8 cellular contexts compared by ENCODE assay signal in the genomic region with DNA sequence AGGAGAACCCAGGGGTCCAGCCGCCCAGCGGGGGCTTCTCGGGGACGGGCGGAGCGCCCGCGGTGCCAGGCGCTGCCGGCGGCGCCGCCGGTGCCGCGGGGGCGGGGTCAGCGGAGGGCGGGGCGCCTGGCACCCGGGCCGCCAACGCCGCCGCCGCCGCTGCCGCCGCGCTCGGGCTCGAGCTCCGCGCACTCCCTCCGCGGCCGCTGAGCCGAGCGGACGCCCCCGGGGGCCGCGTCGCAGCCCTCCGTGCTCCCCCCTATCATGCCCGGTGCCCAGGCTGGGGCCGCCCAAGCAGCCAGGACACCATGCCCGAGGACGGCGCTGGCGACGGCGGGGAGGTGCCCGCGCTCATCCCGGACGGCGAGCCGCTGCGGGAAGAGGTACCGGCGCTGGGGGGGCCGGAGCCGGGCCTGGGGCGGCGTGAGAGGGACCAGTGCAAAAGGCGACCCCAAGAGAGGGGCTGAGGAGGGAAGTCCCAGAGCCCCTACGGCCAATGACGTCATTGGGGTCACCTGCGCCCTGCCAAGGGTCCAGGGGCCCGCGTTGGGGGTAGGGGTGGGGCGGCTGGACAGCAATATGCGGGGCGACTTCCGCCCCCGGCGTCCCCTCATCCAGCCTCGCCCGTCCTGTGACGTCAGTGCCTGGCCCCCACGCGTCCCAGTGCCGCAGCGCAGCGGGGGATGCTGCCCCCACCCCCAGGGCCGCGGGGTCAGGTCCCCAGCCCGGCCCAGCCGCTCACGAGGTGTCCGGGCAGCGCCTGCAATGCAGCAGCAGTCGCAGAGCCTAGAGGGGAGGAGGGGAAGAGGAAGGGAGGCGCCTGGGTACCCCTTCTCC. TPM values are rescaled to one million over a fixed set of nuclear protein-coding genes. Genes with fewer than 3 reads are reported as not detected.
DNase-seq lines count a peak whose midpoint lies in the region; ATAC-seq, FAIRE-seq and TF ChIP-seq lines count a peak whose summit lies in the region.

Gene TMEM151A, plus strand, starts transcription at position 189 of the 837 bp plus-strand sequence. Its CDS starts 120 bp downstream, at position 309.

- TF ChIP-seq CTCF in right atrium auricular region (IDR thresholded peaks at IDR 0.05) (no peak), HepG2 (CRISPR knock-in tag; IDR thresholded peaks at IDR 0.05) (no peak)

- CTCF ChIA-PET in HepG2 (lab: Yijun Ruan, JAX; ENCODE audit: low intra/inter-chr PET ratio, low total read pairs) = no interaction called here

- no TSS peak for BruUV-seq in HepG2 (replicated peaks; lab: Mats Ljungman, UMichigan)

- H3K4me3 Mint-ChIP-seq in activated naive CD8-positive, alpha-beta T cell = peak within 1 kb of the TSS; percentile 90

- no peaks in the 10 kb centered on the region for H3K9me3 Mint-ChIP-seq in activated naive CD8-positive, alpha-beta T cell (ENCODE audit: low read depth)

- peak within 1 kb of the TSS; percentile 17 for H3K27ac Mint-ChIP-seq in activated naive CD8-positive, alpha-beta T cell

- no peak for TF ChIP-seq RAD21 in HepG2 (CRISPR knock-in tag; IDR thresholded peaks at IDR 0.05)

- in situ Hi-C loops in HepG2 (cut with HindIII; ENCODE audit: extremely low pct_ligation_motif_present, low pct_unique_long_range_greater_than_20kb) = loop anchor here (5.0 kb wide), 1 partner anchor 35 kb away; no protein-coding TSS in a partner anchor

- H3K9me3 ChIP-seq in right atrium auricular region (no peaks in the 10 kb centered on the region), HepG2 (ENCODE audit: low read length) (no peaks in the 10 kb centered on the region)

- intact Hi-C loops in Right ventricle myocardium superior (cut with DNase I) (no loop called here), HepG2 (cut with micrococcal nuclease; ENCODE audit: unreplicated experiment) (no loop called here)

- peak within 1 kb of the TSS; percentile 88 for H3K4me2 ChIP-seq in HepG2 (ENCODE audit: low read depth, low read length)

- no peak for ATAC-seq in Right ventricle myocardium superior (ENCODE audit: poor library complexity)
- ATAC-seq in HepG2 = no peak
- no peak for ATAC-seq in GM18861 (IDR thresholded peaks at IDR 0.05; ENCODE audit: unreplicated experiment)

- H3K36me3 ChIP-seq in right atrium auricular region = no peaks in the 10 kb centered on the region
- 0 out of 5 replicates have a peak, but pooled peaks cover 0 to 3% of the 10 kb centered on the region in 2 experiments for H3K36me3 ChIP-seq in HepG2 (replicated peaks in 1 of 2; ENCODE audit: control insufficient read depth in 1 of 2, insufficient read depth in 2 of 2, low read length in 2 of 2)
- no peaks in the 10 kb centered on the region for H3K36me3 ChIP-seq in urinary bladder (ENCODE audit: insufficient read depth)

- peaks cover 0 to 11% of the 10 kb centered on the region in 2 donors for H3K27me3 ChIP-seq in right atrium auricular region
- H3K27me3 ChIP-seq in HepG2 (ENCODE audit: control insufficient read depth in 1 of 2, insufficient read depth in 2 of 2, low read length in 2 of 2) = peaks cover 3 to 31% of the 10 kb centered on the region in 2 experiments; a peak in 4 of 5 replicates

- POLR2A ChIA-PET in HepG2 (lab: Yijun Ruan, JAX) = interaction anchor here (1.1 to 1.4 kb wide), 2 partner anchors 21 to 59 kb away, joined by 3 to 21 read pairs; no protein-coding TSS in a partner anchor

- H3K4me1 Mint-ChIP-seq in activated naive CD8-positive, alpha-beta T cell (ENCODE audit: low read depth) = peaks cover 29% of the 10 kb centered on the region

- H3K4me1 ChIP-seq in right atrium auricular region (peaks cover 0 to 32% of the 10 kb centered on the region in 2 donors), HepG2 (ENCODE audit: insufficient read depth, low read length) (peaks cover 48% of the 10 kb centered on the region), urinary bladder (ENCODE audit: insufficient read depth) (no peaks in the 10 kb centered on the region)

- no peak within 1 kb of the TSS for H3K9ac ChIP-seq in HepG2 (ENCODE audit: insufficient read depth, low read depth, low read length)

- no peaks in the 10 kb centered on the region for H4K20me1 ChIP-seq in HepG2 (ENCODE audit: insufficient read depth, low read length)

- peak within 1 kb of the TSS; percentile 46 to 49 for H3K4me3 ChIP-seq in right atrium auricular region
- H3K4me3 ChIP-seq in HepG2 (replicated peaks in 1 of 3; ENCODE audit: insufficient read depth in 1 of 3, low read depth in 2 of 3, low read length in 3 of 3) = peak within 1 kb of the TSS; percentile 45 to 70 (median 56)
- H3K4me3 ChIP-seq in urinary bladder (ENCODE audit: low read depth, low read length) = peak within 1 kb of the TSS; percentile 31

- 0% methylated on average over 4 of the region's 95 CpGs for WGBS in HepG2 (ENCODE audit: low lambda C conversion rate)
- WGBS in urinary bladder = 3% methylated on average over 95 of the region's 95 CpGs

- no peak within 1 kb of the TSS for H2AFZ ChIP-seq in HepG2 (ENCODE audit: low read length)

- no peak for FAIRE-seq in HepG2 (lab: Jason Lieb, UNC)

- peaks cover 17% of the 10 kb centered on the region for H3K79me2 ChIP-seq in HepG2 (ENCODE audit: insufficient read depth, low read length)

- peaks cover 4% of the 10 kb centered on the region for H3K36me3 Mint-ChIP-seq in activated naive CD8-positive, alpha-beta T cell

- TF ChIP-seq POLR2A in HepG2 (IDR thresholded peaks at IDR 0.05; ENCODE audit: insufficient read depth in 1 of 2, low read depth in 2 of 2, low read length in 2 of 2) = no peak

- H3K27me3 Mint-ChIP-seq in activated naive CD8-positive, alpha-beta T cell = peaks cover 12% of the 10 kb centered on the region

- no peak for TF ChIP-seq EP300 in HepG2 (IDR thresholded peaks at IDR 0.05; ENCODE audit: low read depth in 2 of 2, low read length in 2 of 2)
- no peak for TF ChIP-seq EP300 in HepG2 (CRISPR knock-in tag; IDR thresholded peaks at IDR 0.05; ENCODE audit: borderline replicate concordance)

- DNase-seq in right atrium auricular region (ENCODE audit: low spot score) (no peak), Right ventricle myocardium superior (no peak), HepG2 (ENCODE audit: low spot score) (no peak), dermis blood vessel endothelial cell (no peak)
- no peak for DNase-seq in activated CD8-positive, alpha-beta memory T cell treated with anti-CD3 and anti-CD28 coated beads, Interleukin-2, amount 50 U/mL, for 48 hours

- H3K27ac ChIP-seq in right atrium auricular region (no peak within 1 kb of the TSS), HepG2 (ENCODE audit: extremely low read length, insufficient read depth, low read length) (no peak within 1 kb of the TSS), urinary bladder (ENCODE audit: low read depth) (no peak within 1 kb of the TSS)

TF ChIP-seq in HepG2, 621 proteins besides CTCF, POLR2A, EP300 and RAD21 (continues in another document):
- TF ChIP-seq NR2C2 (CRISPR knock-in tag; IDR thresholded peaks at IDR 0.05; ENCODE audit: borderline replicate concordance) (no peak), ZNF589 (CRISPR knock-in tag; conservative IDR thresholded peaks at IDR 0.05) (no peak), ARNT2 (CRISPR knock-in tag; IDR thresholded peaks at IDR 0.05; ENCODE audit: low read depth) (no peak), ZNF713 (CRISPR knock-in tag; IDR thresholded peaks at IDR 0.05) (no peak), CHCHD3 (CRISPR knock-in tag; IDR thresholded peaks at IDR 0.05) (no peak), THYN1 (CRISPR knock-in tag; IDR thresholded peaks at IDR 0.05; ENCODE audit: borderline replicate concordance, low read depth) (no peak)
- TF ChIP-seq, protein P1, sequence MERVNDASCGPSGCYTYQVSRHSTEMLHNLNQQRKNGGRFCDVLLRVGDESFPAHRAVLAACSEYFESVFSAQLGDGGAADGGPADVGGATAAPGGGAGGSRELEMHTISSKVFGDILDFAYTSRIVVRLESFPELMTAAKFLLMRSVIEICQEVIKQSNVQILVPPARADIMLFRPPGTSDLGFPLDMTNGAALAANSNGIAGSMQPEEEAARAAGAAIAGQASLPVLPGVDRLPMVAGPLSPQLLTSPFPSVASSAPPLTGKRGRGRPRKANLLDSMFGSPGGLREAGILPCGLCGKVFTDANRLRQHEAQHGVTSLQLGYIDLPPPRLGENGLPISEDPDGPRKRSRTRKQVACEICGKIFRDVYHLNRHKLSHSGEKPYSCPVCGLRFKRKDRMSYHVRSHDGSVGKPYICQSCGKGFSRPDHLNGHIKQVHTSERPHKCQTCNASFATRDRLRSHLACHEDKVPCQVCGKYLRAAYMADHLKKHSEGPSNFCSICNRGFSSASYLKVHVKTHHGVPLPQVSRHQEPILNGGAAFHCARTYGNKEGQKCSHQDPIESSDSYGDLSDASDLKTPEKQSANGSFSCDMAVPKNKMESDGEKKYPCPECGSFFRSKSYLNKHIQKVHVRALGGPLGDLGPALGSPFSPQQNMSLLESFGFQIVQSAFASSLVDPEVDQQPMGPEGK (CRISPR knock-in tag; IDR thresholded peaks at IDR 0.05) = peak; percentile 36; the same call in 1 of the 2 replicates

RNA-seq across cellular contexts. Expression of gene TMEM151A, which starts in this region (rescaled TPM):
- total RNA-seq in right atrium auricular region = 1 to 10 TPM; 1.4 to 5.5 TPM
- total RNA-seq in Right ventricle myocardium superior = not detected
- 0.10 and 0.18 TPM in 2 replicates for total RNA-seq in HepG2 (2016; rRNA removed; fragmentation: Illumina TruSeq; extraction: Trizol)
- 0.09 and 0.10 TPM in 2 replicates for total RNA-seq in HepG2 (2016; cell fraction: cytosol; rRNA removed; fragmentation: Illumina TruSeq; extraction: Trizol; ENCODE audit: low read depth)
- 0.09 and 0.13 TPM in 2 replicates for total RNA-seq in HepG2 (2016; cell fraction: insoluble cytoplasmic fraction; rRNA removed; fragmentation: Illumina TruSeq; extraction: Trizol)
- 0.10 and 0.15 TPM in 2 replicates for total RNA-seq in HepG2 (2016; cell fraction: membrane; rRNA removed; fragmentation: Illumina TruSeq; extraction: Trizol)
- 0.13 and 0.19 TPM in 2 replicates for total RNA-seq in HepG2 (2016; cell fraction: nucleus; rRNA removed; fragmentation: Illumina TruSeq; extraction: Trizol)
- 0.33 and 0.48 TPM in 2 replicates for polyA plus RNA-seq in HepG2 (2011; rRNA removed)
- polyA plus RNA-seq in HepG2 (2011; cell fraction: cytosol; rRNA removed) = 0.35 and 0.48 TPM in 2 replicates
- polyA plus RNA-seq in HepG2 (2011; cell fraction: nucleus; rRNA removed) = 0.74 and 0.76 TPM in 2 replicates
- polyA plus RNA-seq in HepG2 (2012) = 0.40 and 0.52 TPM in 2 replicates
- polyA plus RNA-seq in HepG2 (2016; cell fraction: cytosol; fragmentation: Illumina TruSeq; extraction: Trizol; ENCODE audit: low read depth) = 0.07 TPM in 1 of 2 replicates, not detected in the other
- 0.14 and 0.15 TPM in 2 replicates for polyA plus RNA-seq in HepG2 (2016; cell fraction: insoluble cytoplasmic fraction; fragmentation: Illumina TruSeq; extraction: Trizol; ENCODE audit: low read depth)
- polyA plus RNA-seq in HepG2 (2016; cell fraction: membrane; fragmentation: Illumina TruSeq; extraction: Trizol; ENCODE audit: low read depth) = 0.11 and 0.16 TPM in 2 replicates
- polyA plus RNA-seq in HepG2 (2016; cell fraction: nucleus; fragmentation: Illumina TruSeq; extraction: Trizol; ENCODE audit: insufficient read depth, low read depth) = 0.17 and 0.18 TPM in 2 replicates
- polyA minus RNA-seq in HepG2 (2011; rRNA and poly(A)+ RNA removed; ENCODE audit: low replicate concordance) = 0.09 and 1.0 TPM in 2 replicates
- 0.26 and 0.30 TPM in 2 replicates for polyA minus RNA-seq in HepG2 (2011; cell fraction: cytosol; rRNA and poly(A)+ RNA removed)
- 0.62 and 0.77 TPM in 2 replicates for polyA minus RNA-seq in HepG2 (2011; cell fraction: nucleus; rRNA and poly(A)+ RNA removed)
- 0.32 TPM for total RNA-seq in urinary bladder
- 0.15 TPM for polyA plus RNA-seq in urinary bladder
- total RNA-seq in dermis blood vessel endothelial cell = not detected in 2 replicates
